Comparison of ENCODE assay signal across 8 cellular contexts in genomic region chr7:116638592-116638991, GRCh38. TPM values are rescaled to one million over a fixed set of nuclear protein-coding genes. Genes with fewer than 3 reads are reported as not detected.
DNase-seq lines count a peak whose midpoint lies in the region; ATAC-seq, FAIRE-seq and TF ChIP-seq lines count a peak whose summit lies in the region.
"Not testable (repeated sequence)": the region's sequence is repeated elsewhere in the genome, so short reads cannot be mapped to it uniquely, and the experiment has no call there.
"Had no signal": no experiment of that assay in that cellular context is flagged by ENCODE, and none has a peak within 500 bp of the region (broad histone marks: within the 10 kb centered on the region; RNA-seq: fewer than 3 reads in every experiment).

No MANE protein-coding gene starts in this region.

- not testable (repeated sequence) for FAIRE-seq in K562 (lab: Jason Lieb, UNC); kidney (lab: Jason Lieb, UNC)

- not testable (repeated sequence) for H2AFZ ChIP-seq in K562 (ENCODE audit: low read depth, low read length)

- TF ChIP-seq EP300 in K562 (IDR thresholded peaks at IDR 0.05; ENCODE audit: low read length), result not testable (repeated sequence)

- in situ Hi-C loops in K562 (cut with MboI), result not testable (repeated sequence)

- not testable (repeated sequence) for H3K9me3 ChIP-seq in K562 (replicated peaks; ENCODE audit: control insufficient read depth, insufficient read depth, low read depth, low read length); kidney (ENCODE audit: control insufficient read depth in 1 of 2, low read length in 2 of 2)

- not testable (repeated sequence) for H3K27me3 Mint-ChIP-seq in activated CD4-positive, alpha-beta T cell treated with anti-CD3 and anti-CD28 coated beads, Interleukin-2, amount 10 ng/mL, durations not matched to agents 24 days and 14 days

- H3K4me3 Mint-ChIP-seq in activated CD4-positive, alpha-beta T cell treated with anti-CD3 and anti-CD28 coated beads, Interleukin-2, amount 10 ng/mL, durations not matched to agents 24 days and 14 days, result not testable (repeated sequence)

- H3K9me1 ChIP-seq in K562 (ENCODE audit: control insufficient read depth, insufficient read depth, low read length), result not testable (repeated sequence)

- H3K4me2 ChIP-seq in K562 (ENCODE audit: insufficient read depth, low read length), result not testable (repeated sequence)

- WGBS in K562 (ENCODE audit: insufficient coverage, low coverage, missing lambda C conversion rate), result 4% methylated on average over 29 of the region's 29 CpGs

- H3K36me3 Mint-ChIP-seq in activated CD4-positive, alpha-beta T cell treated with anti-CD3 and anti-CD28 coated beads, Interleukin-2, amount 10 ng/mL, durations not matched to agents 24 days and 14 days (ENCODE audit: low read depth), result not testable (repeated sequence)

- not testable (repeated sequence) for H3K27ac ChIP-seq in K562 (ENCODE audit: extremely low read depth, low read depth, low read length); kidney (ENCODE audit: low read depth in 2 of 2, low read length in 2 of 2)

- POLR2A ChIA-PET in K562 (lab: Yijun Ruan, JAX), result interaction anchor here (0.6 kb wide), 1 partner anchor 327 kb away, joined by 3 read pairs; no protein-coding TSS in a partner anchor

- not testable (repeated sequence) for BruUV-seq in K562 (replicated peaks; lab: Mats Ljungman, UMichigan)

- TF ChIP-seq RAD21 in K562 (CRISPR knock-in tag; conservative IDR thresholded peaks at IDR 0.05 in 1 of 2, IDR thresholded peaks at IDR 0.05 in 1 of 2), result not testable (repeated sequence)

- not testable (repeated sequence) for H3K4me1 Mint-ChIP-seq in activated CD4-positive, alpha-beta T cell treated with anti-CD3 and anti-CD28 coated beads, Interleukin-2, amount 10 ng/mL, durations not matched to agents 24 days and 14 days

- TF ChIP-seq CTCF in K562 (IDR thresholded peaks at IDR 0.05 in 2 of 3, conservative IDR thresholded peaks at IDR 0.05 in 1 of 3; ENCODE audit: insufficient read depth in 2 of 3, low read depth in 1 of 3, low read length in 3 of 3); kidney (IDR thresholded peaks at IDR 0.05; ENCODE audit: borderline replicate concordance, extremely low read depth, insufficient read depth): not testable (repeated sequence)

- ATAC-seq in K562, result not testable (repeated sequence)

- not testable (repeated sequence) for H3K36me3 ChIP-seq in K562 (ENCODE audit: control insufficient read depth, insufficient read depth, low read length); kidney (ENCODE audit: control insufficient read depth in 1 of 2, insufficient read depth in 2 of 2, low read length in 2 of 2)

- H3K4me3 ChIP-seq in K562; kidney (ENCODE audit: low read length in 2 of 2): not testable (repeated sequence)

- H3K79me2 ChIP-seq in K562 (ENCODE audit: control insufficient read depth, insufficient read depth, low read length), result not testable (repeated sequence)

- CTCF ChIA-PET in K562 (lab: Yijun Ruan, JAX; ENCODE audit: low intra/inter-chr PET ratio), result not testable (repeated sequence)

- H4K20me1 ChIP-seq in K562 (replicated peaks; ENCODE audit: control insufficient read depth, insufficient read depth, low read length), result not testable (repeated sequence)

- intact Hi-C loops in activated CD4-positive, alpha-beta T cell treated with anti-CD3 and anti-CD28 coated beads, Interleukin-2, amount 10 ng/mL, durations not matched to agents 24 days and 14 days (cut with micrococcal nuclease); K562 (cut with micrococcal nuclease); kidney (cut with DNase I): not testable (repeated sequence)

- not testable (repeated sequence) for H3K9me3 Mint-ChIP-seq in activated CD4-positive, alpha-beta T cell treated with anti-CD3 and anti-CD28 coated beads, Interleukin-2, amount 10 ng/mL, durations not matched to agents 24 days and 14 days

- H3K27me3 ChIP-seq in K562 (ENCODE audit: control insufficient read depth in 2 of 2, insufficient read depth in 2 of 2, low read length in 2 of 2), result not testable (repeated sequence)

- DNase-seq in activated CD4-positive, alpha-beta T cell treated with anti-CD3 and anti-CD28 coated beads, Interleukin-2, amount 10 ng/mL, durations not matched to agents 24 days and 14 days, result peak; percentile 10
- DNase-seq in K562 (ENCODE audit: extremely low read depth in 1 of 4, low spot score in 3 of 4), result not testable (repeated sequence)
- peak; percentile 72 for DNase-seq in kidney

- not testable (repeated sequence) for H3K27ac Mint-ChIP-seq in activated CD4-positive, alpha-beta T cell treated with anti-CD3 and anti-CD28 coated beads, Interleukin-2, amount 10 ng/mL, durations not matched to agents 24 days and 14 days

- H3K4me1 ChIP-seq in K562 (replicated peaks in 1 of 2; ENCODE audit: control insufficient read depth in 2 of 2, insufficient read depth in 2 of 2, low read length in 2 of 2); kidney (ENCODE audit: control insufficient read depth in 1 of 2, insufficient read depth in 1 of 2, low read depth in 1 of 2, low read length in 2 of 2): not testable (repeated sequence)

- not testable (repeated sequence) for TF ChIP-seq POLR2A in K562 (conservative IDR thresholded peaks at IDR 0.05)

- H3K9ac ChIP-seq in K562 (ENCODE audit: insufficient read depth in 1 of 2, low read depth in 2 of 2, low read length in 2 of 2); kidney (ENCODE audit: low read length in 2 of 2): not testable (repeated sequence)

TF ChIP-seq in K562, 482 proteins besides CTCF, POLR2A, EP300 and RAD21:
- peak; percentile 58; the same call in 1 of the 2 replicates for TF ChIP-seq SMAD4 (CRISPR knock-in tag; conservative IDR thresholded peaks at IDR 0.05)

RNA-seq across cellular contexts. Expression of gene MET, which starts 33.4 kb away (rescaled TPM):
- total RNA-seq in activated CD4-positive, alpha-beta T cell treated with anti-CD3 and anti-CD28 coated beads, Interleukin-2, amount 10 ng/mL, durations not matched to agents 24 days and 14 days, result 2.2 and 2.3 TPM in 2 replicates
- 0.97 and 1.1 TPM in 2 replicates for total RNA-seq in K562 (2011; cell fraction: chromatin; rRNA removed; ENCODE audit: low replicate concordance)
- total RNA-seq in K562 (2011; cell fraction: nucleolus; rRNA removed), result 0.66 and 0.83 TPM in 2 replicates
- 1.3 and 1.9 TPM in 2 replicates for total RNA-seq in K562 (2011; cell fraction: nucleoplasm; rRNA removed)
- total RNA-seq in K562 (2014; rRNA removed) (0.86 and 1.5 TPM in 2 replicates), K562 (2014; rRNA removed; fragmentation: Illumina TruSeq; extraction: Trizol) (0.70 and 0.84 TPM in 2 replicates), K562 (2015; rRNA removed; fragmentation: Illumina TruSeq; extraction: Trizol) (0.83 and 1.1 TPM in 2 replicates), K562 (2021) (0.65 and 1.2 TPM in 2 replicates), kidney (225 TPM)
- polyA plus RNA-seq in K562 (2011; rRNA removed) (0.22 and 2.4 TPM in 2 replicates), K562 (2014; fragmentation: Illumina TruSeq; extraction: Trizol) (1.1 and 1.3 TPM in 2 replicates), K562 (2014; fragmentation: Nextera tagmentation; extraction: Ambion mirVana) (1 to 10 TPM; 1.3 to 1.5 TPM), K562 (2014; rRNA removed) (0.47 and 0.90 TPM in 2 replicates), kidney (ENCODE audit: insufficient read depth, low read depth, low replicate concordance) (13.4 TPM)
- 0.21 and 0.69 TPM in 2 replicates for polyA plus RNA-seq in K562 (2011; cell fraction: cytosol; rRNA removed)
- 0.48 and 0.97 TPM in 2 replicates for polyA plus RNA-seq in K562 (2011; cell fraction: nucleus; rRNA removed)
- polyA plus RNA-seq in K562 (2012), result 1.5 and 2.0 TPM in 2 replicates
- 0.90 and 2.0 TPM in 2 replicates for polyA minus RNA-seq in K562 (2011; rRNA and poly(A)+ RNA removed)
- 1.0 and 1.3 TPM in 2 replicates for polyA minus RNA-seq in K562 (2011; cell fraction: cytosol; rRNA and poly(A)+ RNA removed)
- polyA minus RNA-seq in K562 (2011; cell fraction: nucleus; rRNA and poly(A)+ RNA removed), result 1.3 and 2.2 TPM in 2 replicates
- total RNA-seq: CD4-positive, CD25-positive, alpha-beta regulatory T cell; CD8-positive, alpha-beta T cell had no signal
- polyA plus RNA-seq: CD14-positive monocyte; CD4-positive, alpha-beta memory T cell; CD4-positive, CD25-positive, alpha-beta regulatory T cell; CD8-positive, alpha-beta memory T cell had no signal

Comparison
In these comparisons a context has a peak if more than half of its experiments do, and no peak if none do; other contexts are left out.
1. RNA of gene MET, which starts 33.4 kb away (total RNA-seq): 225 TPM in kidney (single experiment); 2.2 to 2.3 TPM in activated CD4-positive, alpha-beta T cell treated with anti-CD3 and anti-CD28 coated beads, Interleukin-2, amount 10 ng/mL, durations not matched to agents 24 days and 14 days and 0.65 to 1.9 TPM in K562; every median in the first group is over 10 times any median in the second.